In genomic region chr5:180620014-180620413, GRCh38 we compare ENCODE assay signal across 17 cellular contexts. TPM values are rescaled to one million over a fixed set of nuclear protein-coding genes. Genes with fewer than 3 reads are reported as not detected.
A peak's percentile ranks its signal among the peaks of the same experiment; 100 is the strongest.
DNase-seq lines count a peak whose midpoint lies in the region; ATAC-seq and TF ChIP-seq lines count a peak whose summit lies in the region.
"Had no signal": no experiment of that assay in that cellular context is flagged by ENCODE, and none has a peak within 500 bp of the region (broad histone marks: within the 10 kb centered on the region; RNA-seq: fewer than 3 reads in every experiment).

No MANE protein-coding gene starts in this region.

- H4K8ac ChIP-seq in neuronal stem cell (ENCODE audit: low read depth, low read length) = peak overlapping the region; percentile 96

- TF ChIP-seq CTCF in mesothelial cell of epicardium (IDR thresholded peaks at IDR 0.05; ENCODE audit: unreplicated experiment) = no peak
- TF ChIP-seq CTCF in mammary epithelial cell (conservative IDR thresholded peaks at IDR 0.05 in 1 of 2, IDR thresholded peaks at IDR 0.05 in 1 of 2; ENCODE audit: extremely low read depth in 1 of 2, insufficient read depth in 1 of 2, low read depth in 1 of 2, low read length in 2 of 2) = no peak
- TF ChIP-seq CTCF in MM.1S (IDR thresholded peaks at IDR 0.05; ENCODE audit: low read length) = no peak
- TF ChIP-seq CTCF in stomach (IDR thresholded peaks at IDR 0.05) = no peak

- in situ Hi-C loops in mammary epithelial cell (cut with MboI; ENCODE audit: low sequenced_read_pairs in 2 of 2) = no loop called here

- peak overlapping the region; percentile 44 for H3K18ac ChIP-seq in neuronal stem cell (ENCODE audit: low read length)

- H2BK120ac ChIP-seq in neuronal stem cell (ENCODE audit: low read depth, low read length) = no peak overlapping the region

- no peak overlapping the region for H3K4me2 ChIP-seq in neuronal stem cell (ENCODE audit: insufficient read depth, low read length, poor library complexity, severe bottlenecking)
- H3K4me2 ChIP-seq in mammary epithelial cell (ENCODE audit: insufficient read depth, low read depth, low read length) = no peak overlapping the region
- H3K4me2 ChIP-seq in MM.1S (ENCODE audit: low read depth, low read length) = no peak overlapping the region

- no peaks in the 10 kb centered on the region for H3K9me2 ChIP-seq in MM.1S (replicated peaks; ENCODE audit: insufficient read depth, low read length)

- H3K27me3 ChIP-seq in neuronal stem cell (ENCODE audit: control insufficient read depth in 3 of 3, insufficient read depth in 3 of 3, low read depth in 1 of 3, low read length in 3 of 3) (peaks cover 0 to 4% (median 1%) of the 10 kb centered on the region in 3 experiments), mammary epithelial cell (ENCODE audit: insufficient read depth, low read length) (peaks cover 4% of the 10 kb centered on the region), MM.1S (replicated peaks; ENCODE audit: insufficient read depth, low read length) (peaks cover 32% of the 10 kb centered on the region), stomach (peaks cover 0 to 48% (median 12%) of the 10 kb centered on the region in 3 donors)

- H3K27ac ChIP-seq in neuronal stem cell (replicated peaks; ENCODE audit: low read length) (no peak overlapping the region), mammary epithelial cell (ENCODE audit: insufficient read depth, low read depth, low read length) (no peak overlapping the region), MM.1S (ENCODE audit: low read length) (no peak overlapping the region), stomach (no peak overlapping the region)
- H3K27ac ChIP-seq: GM23248 had no signal

- no peak overlapping the region for H3K4ac ChIP-seq in neuronal stem cell (ENCODE audit: low read length)

- dilution Hi-C loops in mammary epithelial cell (cut with HindIII; ENCODE audit: low sequenced_read_pairs) = no loop called here

- H3K9me3 Mint-ChIP-seq in mesothelial cell of epicardium (no peaks in the 10 kb centered on the region), immature natural killer cell (no peaks in the 10 kb centered on the region)
- H3K9me3 Mint-ChIP-seq: CD4-positive, alpha-beta T cell had no signal

- peak overlapping the region; percentile 39 for H3K4me3 Mint-ChIP-seq in T-helper 17 cell
- peak overlapping the region; percentile 26 for H3K4me3 Mint-ChIP-seq in mesothelial cell of epicardium
- H3K4me3 Mint-ChIP-seq in immature natural killer cell = no peak overlapping the region
- H3K4me3 Mint-ChIP-seq: CD4-positive, alpha-beta T cell had no signal

- H4K20me1 ChIP-seq in mammary epithelial cell (ENCODE audit: insufficient read depth, low read length) (no peaks in the 10 kb centered on the region), MM.1S (ENCODE audit: insufficient read depth, low read length) (no peaks in the 10 kb centered on the region)

- BruUV-seq in mammary epithelial cell (replicated peaks; lab: Mats Ljungman, UMichigan) = no TSS peak

- no peak for TF ChIP-seq POLR2A in stomach (IDR thresholded peaks at IDR 0.05)

- no peak overlapping the region for H3K23ac ChIP-seq in neuronal stem cell (ENCODE audit: low read depth, low read length, poor library complexity)

- peak overlapping the region; percentile 100 for H2AK5ac ChIP-seq in neuronal stem cell (ENCODE audit: low read depth, low read length)

- H3K27ac Mint-ChIP-seq in T-helper 17 cell (no peak overlapping the region), mesothelial cell of epicardium (no peak overlapping the region), immature natural killer cell (no peak overlapping the region)
- H3K27ac Mint-ChIP-seq: CD4-positive, alpha-beta T cell had no signal

- H3K4me1 ChIP-seq in neuronal stem cell (ENCODE audit: control insufficient read depth in 2 of 2, insufficient read depth in 1 of 2, low read depth in 1 of 2, low read length in 2 of 2) (peaks cover 10% of the 10 kb centered on the region in 2 donors), mammary epithelial cell (ENCODE audit: insufficient read depth, low read length) (peaks cover 5% of the 10 kb centered on the region), MM.1S (ENCODE audit: low read length) (no peaks in the 10 kb centered on the region), stomach (peaks cover 0 to 12% (median 5%) of the 10 kb centered on the region in 4 donors)
- H3K4me1 ChIP-seq: BE2C had no signal

- peak overlapping the region; percentile 94 for H2BK12ac ChIP-seq in neuronal stem cell (ENCODE audit: low read length)

- intact Hi-C loops in mammary epithelial cell (cut with micrococcal nuclease) = no loop called here
- intact Hi-C loops in stomach (cut with DNase I; ENCODE audit: low total_unique reads) = no loop called here

- peaks cover 3% of the 10 kb centered on the region for H3K79me1 ChIP-seq in neuronal stem cell (ENCODE audit: low read depth, low read length)

- WGBS in neuronal stem cell (ENCODE audit: extremely low coverage in 2 of 2, insufficient read length in 2 of 2, insufficient replicate concordance in 1 of 2), 2 donors = no CpG with 5 or more reads among the region's 14 CpGs
- whole genome bisulfite sequencing in mammary epithelial cell (ENCODE audit: low coverage, missing lambda C conversion rate) = 11% methylated on average over 12 of the region's 14 CpGs
- 80 to 94% (median 86%) methylated on average over 8 to 14 of the region's 14 CpGs for WGBS in stomach, 5 donors

- TF ChIP-seq EP300 in stomach (IDR thresholded peaks at IDR 0.05) = no peak

- H3K27me3 Mint-ChIP-seq in T-helper 17 cell (no peaks in the 10 kb centered on the region), mesothelial cell of epicardium (ENCODE audit: low read depth) (peaks cover 35% of the 10 kb centered on the region), immature natural killer cell (ENCODE audit: low read depth in 3 of 3) (peaks cover 0 to 3% (median 2%) of the 10 kb centered on the region in 3 donors)
- H3K27me3 Mint-ChIP-seq: CD4-positive, alpha-beta T cell had no signal

- H3K79me2 ChIP-seq in mammary epithelial cell (ENCODE audit: insufficient read depth, low read length) = no peaks in the 10 kb centered on the region
- H3K79me2 ChIP-seq in MM.1S (ENCODE audit: low read length) = no peaks in the 10 kb centered on the region

- no peak overlapping the region for H3K9ac ChIP-seq in neuronal stem cell (ENCODE audit: low read depth, low read length, poor library complexity)
- H3K9ac ChIP-seq in mammary epithelial cell (ENCODE audit: insufficient read depth, low read length) = no peak overlapping the region
- no peak overlapping the region for H3K9ac ChIP-seq in MM.1S (ENCODE audit: low read length)
- H3K9ac ChIP-seq: GM23248 had no signal

- DNase-seq in T-helper 17 cell = no peak
- DNase-seq in mesothelial cell of epicardium (ENCODE audit: low spot score in 2 of 2, unreplicated experiment in 2 of 2) = no peak
- no peak for DNase-seq in neuronal stem cell (ENCODE audit: low spot score)
- DNase-seq in mammary epithelial cell = no peak
- DNase-seq in immature natural killer cell = no peak
- DNase-seq in MM.1S = no peak
- DNase-seq in stomach = no peak
- DNase-seq: ACHN; BE2C; C1 segment of cervical spinal cord; Calu3; CD4-positive, alpha-beta T cell; DMS79 treated with DMSO at 0.1 percent for 48 hours; GF-D8; GM23248; HCEC 1CT had no signal

- H4K91ac ChIP-seq in neuronal stem cell (ENCODE audit: low read depth, low read length, poor library complexity) = peak overlapping the region; percentile 53

- H3K4me3 ChIP-seq in neuronal stem cell (ENCODE audit: low read length in 2 of 2) (no peak overlapping the region), mammary epithelial cell (replicated peaks in 1 of 3; ENCODE audit: insufficient read depth in 1 of 3, low read depth in 2 of 3, low read length in 3 of 3) (no peak overlapping the region), MM.1S (ENCODE audit: low read length) (no peak overlapping the region), stomach (no peak overlapping the region)

- no peak overlapping the region for H3K14ac ChIP-seq in neuronal stem cell (ENCODE audit: low read length)

- H3K36me3 Mint-ChIP-seq in T-helper 17 cell (ENCODE audit: low read depth) (no peaks in the 10 kb centered on the region), mesothelial cell of epicardium (no peaks in the 10 kb centered on the region), immature natural killer cell (no peaks in the 10 kb centered on the region)

- H3K36me3 ChIP-seq in neuronal stem cell (replicated peaks in 1 of 2; ENCODE audit: control insufficient read depth in 2 of 2, insufficient read depth in 2 of 2, low read length in 2 of 2) (peaks cover 0 to 9% of the 10 kb centered on the region in 2 donors), mammary epithelial cell (ENCODE audit: insufficient read depth, low read length) (no peaks in the 10 kb centered on the region), MM.1S (replicated peaks; ENCODE audit: insufficient read depth, low read length) (no peaks in the 10 kb centered on the region), stomach (no peaks in the 10 kb centered on the region)
- H3K36me3 ChIP-seq: BE2C had no signal

- peak overlapping the region; percentile 97 for H2BK15ac ChIP-seq in neuronal stem cell (ENCODE audit: low read length)

- H3F3A ChIP-seq in MM.1S (ENCODE audit: insufficient read depth, low read length) = no peaks in the 10 kb centered on the region

- H2AFZ ChIP-seq in neuronal stem cell (ENCODE audit: low read length) (peak overlapping the region; percentile 100), mammary epithelial cell (ENCODE audit: low read depth, low read length) (no peak overlapping the region), MM.1S (ENCODE audit: low read length) (no peak overlapping the region)
- H2AFZ ChIP-seq: GM23248 had no signal

- CTCF ChIA-PET in mammary epithelial cell (lab: Charles Lee; ENCODE audit: low non-redundant PET) = no interaction called here

- H2BK5ac ChIP-seq in neuronal stem cell (ENCODE audit: low read length) = no peak overlapping the region

- H3K4me1 Mint-ChIP-seq in T-helper 17 cell = peaks cover 5% of the 10 kb centered on the region
- peaks cover 3% of the 10 kb centered on the region for H3K4me1 Mint-ChIP-seq in mesothelial cell of epicardium
- peaks cover 0 to 1% of the 10 kb centered on the region in 2 donors for H3K4me1 Mint-ChIP-seq in immature natural killer cell

- no peaks in the 10 kb centered on the region for H3K9me3 ChIP-seq in T-helper 17 cell (ENCODE audit: control insufficient read depth, low read length, poor library complexity, severe bottlenecking)
- peaks cover 0 to 6% of the 10 kb centered on the region in 2 donors for H3K9me3 ChIP-seq in neuronal stem cell (replicated peaks in 1 of 2; ENCODE audit: control insufficient read depth in 2 of 2, insufficient read depth in 1 of 2, low read depth in 1 of 2, low read length in 2 of 2)
- H3K9me3 ChIP-seq in mammary epithelial cell (replicated peaks; ENCODE audit: insufficient read depth, low read length) = no peaks in the 10 kb centered on the region
- H3K9me3 ChIP-seq in MM.1S (replicated peaks; ENCODE audit: insufficient read depth, low read length) = no peaks in the 10 kb centered on the region
- H3K9me3 ChIP-seq in stomach = no peaks in the 10 kb centered on the region
- H3K9me3 ChIP-seq: BE2C had no signal

- ATAC-seq in T-helper 17 cell = no peak

RNA-seq across cellular contexts. Expression of gene SCGB3A1, which starts 28.7 kb away (rescaled TPM):
- 1 to 10 TPM in 1 of 2 donors, not detected in 1; 4.1 TPM for total RNA-seq in T-helper 17 cell
- total RNA-seq in mesothelial cell of epicardium = 0.55 to 0.63 TPM in 2 of 3 replicates, not detected in the other
- polyA plus RNA-seq in neuronal stem cell (2013, experiment 1 of 2) = 0.75 TPM
- 0.66 TPM for polyA plus RNA-seq in neuronal stem cell (2013, experiment 2 of 2)
- not detected for total RNA-seq in mammary epithelial cell
- not detected for polyA plus RNA-seq in mammary epithelial cell
- polyA minus RNA-seq in mammary epithelial cell = not detected
- under 1 TPM in 1 of 3 donors, not detected in 2; 0.51 TPM for polyA plus RNA-seq in immature natural killer cell
- 100 to 1,000 TPM in 1 of 5 donors, not detected in 4; 785 TPM for total RNA-seq in stomach
- polyA plus RNA-seq in stomach = 10 to 100 TPM in 1 of 3 donors, 1 to 10 TPM in 1, not detected in 1; 3.7 to 35.3 TPM
- total RNA-seq: Calu3; CD4-positive, alpha-beta T cell; GM23248; HT-29 had no signal
- polyA plus RNA-seq: GM23248 had no signal

RNA-seq across cellular contexts. Expression of gene FLT4, which starts 29.4 kb away (rescaled TPM):
- 1 to 10 TPM in 1 of 2 donors, under 1 TPM in 1; 0.57 to 1.5 TPM for total RNA-seq in T-helper 17 cell
- total RNA-seq in mesothelial cell of epicardium = 1.8 to 2.6 TPM (median 2.4 TPM) in 3 replicates
- 5.4 TPM for polyA plus RNA-seq in neuronal stem cell (2013, experiment 1 of 2)
- polyA plus RNA-seq in neuronal stem cell (2013, experiment 2 of 2) = 5.5 TPM
- total RNA-seq in mammary epithelial cell = not detected
- 0.07 TPM for polyA plus RNA-seq in mammary epithelial cell
- not detected for polyA minus RNA-seq in mammary epithelial cell
- polyA plus RNA-seq in immature natural killer cell = under 1 TPM in 1 of 3 donors, not detected in 2; 0.37 TPM
- total RNA-seq in stomach = 1 to 10 TPM; 1.6 to 9.5 (median 6.4) TPM
- 1 to 10 TPM in 2 of 3 donors, under 1 TPM in 1; 0.93 to 1.8 (median 1.1) TPM for polyA plus RNA-seq in stomach
- total RNA-seq: Calu3, GM23248, HT-29 had no signal
- polyA plus RNA-seq: GM23248 had no signal

Comparison
In these comparisons a context has a peak if more than half of its experiments do, and no peak if none do; other contexts are left out.
1. H3K4me3 Mint-ChIP-seq: peak in T-helper 17 cell (single experiment) and mesothelial cell of epicardium (single experiment); none in immature natural killer cell (0 of 5).